8 cellular contexts compared by ENCODE assay signal in the genomic region with DNA sequence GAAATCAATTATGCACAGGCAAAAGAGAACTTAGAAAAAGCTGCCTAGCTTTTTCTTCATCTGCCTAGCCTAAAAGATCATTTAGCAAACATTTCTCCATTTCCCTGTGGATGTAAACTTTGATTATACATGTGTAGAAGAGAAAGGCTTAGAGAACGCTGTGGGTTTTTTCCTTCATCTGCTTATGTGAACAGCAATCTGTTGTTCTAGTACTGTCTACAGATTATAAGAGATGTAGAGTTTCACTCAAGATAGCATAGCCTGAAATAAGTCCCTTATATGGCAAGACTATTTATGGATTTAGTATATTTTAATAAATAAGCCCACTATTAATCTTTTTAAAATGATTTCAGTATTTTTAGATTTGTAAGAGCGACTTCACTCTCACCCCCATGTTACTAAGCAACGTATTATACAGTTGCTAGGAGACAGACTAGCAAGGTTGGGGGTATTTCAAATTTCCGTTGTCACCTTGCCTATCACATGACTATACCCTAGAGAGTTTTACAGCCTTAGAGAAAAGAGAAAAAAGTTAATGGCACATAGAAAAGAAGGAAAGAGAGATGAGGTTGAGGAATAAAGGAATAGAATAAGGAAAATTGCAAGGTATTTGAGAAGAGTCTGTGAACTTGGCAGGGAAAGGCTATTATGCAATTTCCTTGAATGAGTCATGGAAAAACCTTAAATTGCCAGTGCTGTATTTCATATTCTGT. TPM values are rescaled to one million over a fixed set of nuclear protein-coding genes. Genes with fewer than 3 reads are reported as not detected.
DNase-seq lines count a peak whose midpoint lies in the region; TF ChIP-seq lines count a peak whose summit lies in the region.

No MANE protein-coding gene starts in this region.

- 16% methylated on average over 4 of the region's 4 CpGs for WGBS in hepatocyte (ENCODE audit: low lambda C conversion rate, missing lambda C conversion rate)

- no peaks in the 10 kb centered on the region for H3K36me3 ChIP-seq in hepatocyte (replicated peaks; ENCODE audit: insufficient read depth, low read depth)

- H3K4me2 ChIP-seq in hepatocyte = peak overlapping the region; percentile 27

- H4K20me1 ChIP-seq in hepatocyte (ENCODE audit: insufficient read depth, poor library complexity, severe bottlenecking) = no peaks in the 10 kb centered on the region

- no peaks in the 10 kb centered on the region for H3K79me2 ChIP-seq in hepatocyte

- in situ Hi-C loops in astrocyte of the spinal cord (cut with HindIII; ENCODE audit: low sequenced_read_pairs) = no loop called here

- H3K9me2 ChIP-seq in hepatocyte (replicated peaks; ENCODE audit: insufficient read depth) = no peaks in the 10 kb centered on the region

- H3K27ac ChIP-seq in hepatocyte = peak overlapping the region; percentile 90

- H3K4me1 ChIP-seq in hepatocyte (ENCODE audit: insufficient read depth) = peaks cover 18% of the 10 kb centered on the region

- H3K4me3 ChIP-seq in astrocyte of the spinal cord (ENCODE audit: low read depth, low read length) (peak overlapping the region; percentile 2), hepatocyte (no peak overlapping the region), skeletal muscle cell (ENCODE audit: low read depth, low read length) (peak overlapping the region; percentile 20)

- no peaks in the 10 kb centered on the region for H3K9me3 ChIP-seq in hepatocyte (ENCODE audit: low read depth)

- H2AFZ ChIP-seq in hepatocyte = no peak overlapping the region

- TF ChIP-seq CTCF in astrocyte of the spinal cord (IDR thresholded peaks at IDR 0.05; ENCODE audit: low read depth, low read length) (no peak), hepatocyte (IDR thresholded peaks at IDR 0.05; ENCODE audit: poor library complexity) (no peak)

- H3K27me3 ChIP-seq in hepatocyte = no peaks in the 10 kb centered on the region

- DNase-seq in CD1c-positive myeloid dendritic cell (ENCODE audit: extremely low spot score) = peak; percentile 62
- peak; percentile 34 for DNase-seq in HS-27A (ENCODE audit: low read depth)
- DNase-seq in NCI-H748 treated with DMSO at 0.1 percent for 48 hours (lab: John Stamatoyannopoulos, UW) = peak; percentile 96
- DNase-seq in astrocyte of the spinal cord (ENCODE audit: low read depth, low spot score) = peak; percentile 92
- peak; percentile 56 for DNase-seq in hepatocyte (ENCODE audit: low spot score)
- DNase-seq in skeletal muscle cell (ENCODE audit: low read depth) = no peak
- DNase-seq in NK-92 treated with Interleukin-12 subunit alpha and Interleukin-12 subunit beta, amount 100 ng/mL, for 24 hours (lab: John Stamatoyannopoulos, UW) = no peak
- DNase-seq in NK-92 (lab: John Stamatoyannopoulos, UW; ENCODE audit: unreplicated experiment) = no peak

RNA-seq across cellular contexts. Expression of gene TUBA1A, which starts 12.2 kb away (rescaled TPM):
- 358 and 379 TPM in 2 replicates for total RNA-seq in hepatocyte
- polyA plus RNA-seq in hepatocyte = 333 and 338 TPM in 2 replicates

Comparison
In these comparisons a context has a peak if more than half of its experiments do, and no peak if none do; other contexts are left out.
1. DNase-seq: peak in CD1c-positive myeloid dendritic cell (single experiment), HS-27A (single experiment), NCI-H748 treated with DMSO at 0.1 percent for 48 hours (single experiment), astrocyte of the spinal cord (single experiment) and hepatocyte (single experiment); none in skeletal muscle cell (single experiment), NK-92 treated with Interleukin-12 subunit alpha and Interleukin-12 subunit beta, amount 100 ng/mL, for 24 hours (single experiment) and NK-92 (single experiment).